In genomic region chr20:1811621-1812498, GRCh38 we compare ENCODE assay signal across 11 cellular contexts.
DNase-seq lines count a peak whose midpoint lies in the region; ATAC-seq, FAIRE-seq and TF ChIP-seq lines count a peak whose summit lies in the region.
"Had no signal": no experiment of that assay in that cellular context is flagged by ENCODE, and none has a peak within 500 bp of the region (broad histone marks: within the 10 kb centered on the region; RNA-seq: fewer than 3 reads in every experiment).

No MANE protein-coding gene starts in this region.

- H3K36me3 ChIP-seq in astrocyte (ENCODE audit: insufficient read depth, low read length) = no peaks in the 10 kb centered on the region
- H3K36me3 ChIP-seq in skeletal muscle tissue (ENCODE audit: control insufficient read depth in 3 of 3, insufficient read depth in 3 of 3, low read length in 3 of 3) = no peaks in the 10 kb centered on the region

- FAIRE-seq in astrocyte (lab: Jason Lieb, UNC) = no peak
- FAIRE-seq: endometrium had no signal

- H3K4me1 Mint-ChIP-seq in astrocyte (ENCODE audit: low read depth, unreplicated experiment) = peaks cover 66% of the 10 kb centered on the region

- H3K27me3 Mint-ChIP-seq in astrocyte (ENCODE audit: low read depth, unreplicated experiment) = no peaks in the 10 kb centered on the region

- no peak overlapping the region for H2AFZ ChIP-seq in astrocyte (ENCODE audit: low read depth, low read length)

- H3K9me3 ChIP-seq in astrocyte (ENCODE audit: insufficient read depth, low read depth, low read length) (no peaks in the 10 kb centered on the region), skeletal muscle tissue (ENCODE audit: control insufficient read depth in 3 of 3, low read length in 3 of 3) (no peaks in the 10 kb centered on the region)

- no peaks in the 10 kb centered on the region for H4K20me1 ChIP-seq in astrocyte (ENCODE audit: insufficient read depth, low read length)

- H3K4me3 ChIP-seq in astrocyte (ENCODE audit: insufficient read depth, low read depth, low read length) (no peak overlapping the region), skeletal muscle tissue (ENCODE audit: low read length in 3 of 3) (no peak overlapping the region)

- H3K4me3 Mint-ChIP-seq in astrocyte (ENCODE audit: unreplicated experiment) = no peak overlapping the region

- ATAC-seq in HG03439 (IDR thresholded peaks at IDR 0.05; ENCODE audit: unreplicated experiment) = no peak
- ATAC-seq in stimulated activated naive CD8-positive, alpha-beta T cell treated with anti-CD3 and anti-CD28 coated beads, Interleukin-15, Interleukin-2, amounts not matched to agents 100 U/mL and 50 U/mL, for 24 hours = no peak

- peaks cover 67% of the 10 kb centered on the region for H3K4me1 ChIP-seq in astrocyte (ENCODE audit: insufficient read depth, low read length)
- H3K4me1 ChIP-seq in skeletal muscle tissue (ENCODE audit: control insufficient read depth in 3 of 3, insufficient read depth in 3 of 3, low read length in 3 of 3) = peaks cover 35 to 50% (median 46%) of the 10 kb centered on the region in 3 donors

- H3K27ac ChIP-seq in astrocyte (ENCODE audit: low read depth, low read length) = peak overlapping the region; percentile 44
- H3K27ac ChIP-seq in skeletal muscle tissue (ENCODE audit: low read depth, low read length) = peak overlapping the region; percentile 60
- H3K27ac ChIP-seq: KMS-11 had no signal

- TF ChIP-seq CTCF in astrocyte (IDR thresholded peaks at IDR 0.05; ENCODE audit: insufficient read depth, low read depth, low read length) = no peak

- peaks cover 1% of the 10 kb centered on the region for H3K9me3 Mint-ChIP-seq in astrocyte (ENCODE audit: unreplicated experiment)

- H3K27me3 ChIP-seq in astrocyte (ENCODE audit: insufficient read depth, low read length) = no peaks in the 10 kb centered on the region
- H3K27me3 ChIP-seq in skeletal muscle tissue (ENCODE audit: control insufficient read depth in 3 of 3, insufficient read depth in 3 of 3, low read length in 3 of 3) = no peaks in the 10 kb centered on the region

- H3K9ac ChIP-seq in astrocyte (ENCODE audit: low read length) = peak overlapping the region; percentile 80
- H3K9ac ChIP-seq in skeletal muscle tissue (ENCODE audit: low read depth in 1 of 3, low read length in 3 of 3) = peak overlapping the region in 1 of 3 donors; percentile 20
- H3K9ac ChIP-seq: KMS-11 had no signal

- H3K27ac Mint-ChIP-seq in astrocyte (ENCODE audit: unreplicated experiment) = peak overlapping the region; percentile 90

- DNase-seq in ELF-1 (ENCODE audit: low read depth, low spot score) (peak; percentile 40), astrocyte (ENCODE audit: low read depth) (peak; percentile 34), left kidney (ENCODE audit: low read depth, low spot score) (peak; percentile 54), NCI-H345 treated with DMSO at 0.1 percent for 48 hours (lab: John Stamatoyannopoulos, UW; ENCODE audit: unreplicated experiment) (no peak)
- DNase-seq in activated T-cell treated with anti-CD3 and anti-CD28 coated beads, Interleukin-2, amount 50 U/mL, for 48 hours = no peak
- no peak for DNase-seq in stimulated activated naive CD8-positive, alpha-beta T cell treated with anti-CD3 and anti-CD28 coated beads, Interleukin-15, Interleukin-2, amounts not matched to agents 100 U/mL and 50 U/mL, for 24 hours
- DNase-seq: NCI-H774 had no signal

- H3K4me2 ChIP-seq in astrocyte (ENCODE audit: low read length) = peak overlapping the region; percentile 45
- H3K4me2 ChIP-seq: KMS-11 had no signal

- no peaks in the 10 kb centered on the region for H3K79me2 ChIP-seq in astrocyte (ENCODE audit: insufficient read depth, low read length)

- peaks cover 2% of the 10 kb centered on the region for H3K36me3 Mint-ChIP-seq in astrocyte (ENCODE audit: low read depth, unreplicated experiment)

Comparison
In these comparisons a context has a peak if more than half of its experiments do, and no peak if none do; other contexts are left out.
1. DNase-seq: peak in ELF-1 (single experiment), astrocyte (single experiment) and left kidney (single experiment); none in activated T-cell treated with anti-CD3 and anti-CD28 coated beads, Interleukin-2, amount 50 U/mL, for 48 hours (0 of 2), NCI-H345 treated with DMSO at 0.1 percent for 48 hours (single experiment) and stimulated activated naive CD8-positive, alpha-beta T cell treated with anti-CD3 and anti-CD28 coated beads, Interleukin-15, Interleukin-2, amounts not matched to agents 100 U/mL and 50 U/mL, for 24 hours (single experiment).